ENCODE assay signal across 15 cellular contexts in the genomic region with DNA sequence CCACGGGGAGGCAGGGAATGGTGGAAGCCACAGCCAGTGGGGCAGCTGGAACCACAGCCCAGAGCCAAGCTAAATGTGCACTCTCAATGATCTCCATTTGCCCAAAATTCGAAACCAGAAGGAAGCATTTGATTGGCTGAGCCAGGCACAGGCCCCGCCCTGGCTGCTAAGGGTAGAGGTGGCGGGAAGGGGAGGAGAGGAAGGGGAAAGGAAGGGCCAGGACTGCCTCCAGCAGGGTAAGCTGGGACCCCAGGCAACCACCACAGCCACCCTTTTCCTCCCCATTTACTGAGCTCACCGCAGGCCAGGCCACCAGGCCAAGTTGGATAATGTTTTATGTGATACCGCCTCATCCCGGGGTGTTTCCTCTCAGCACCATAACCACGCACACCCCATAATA.
DNase-seq lines count a peak whose midpoint lies in the region; ATAC-seq, FAIRE-seq and TF ChIP-seq lines count a peak whose summit lies in the region.
"Had no signal": no experiment of that assay in that cellular context is flagged by ENCODE, and none has a peak within 500 bp of the region (broad histone marks: within the 10 kb centered on the region; RNA-seq: fewer than 3 reads in every experiment).

No MANE protein-coding gene starts in this region.

- POLR2A ChIA-PET in K562 (lab: Yijun Ruan, JAX): interaction anchor here (0.6 to 0.7 kb wide), 3 partner anchors 22 to 830 kb away, joined by 3 to 4 read pairs (median 3); no protein-coding TSS in a partner anchor

- H3K79me2 ChIP-seq in K562 (ENCODE audit: control insufficient read depth, insufficient read depth, low read length): no peaks in the 10 kb centered on the region

- H3K27me3 ChIP-seq in right atrium auricular region: no peaks in the 10 kb centered on the region
- H3K27me3 ChIP-seq in K562 (ENCODE audit: control insufficient read depth in 2 of 2, insufficient read depth in 2 of 2, low read length in 2 of 2): peaks cover 50 to 74% of the 10 kb centered on the region in 2 experiments

- FAIRE-seq in K562 (lab: Jason Lieb, UNC): no peak

- DNase-seq in Right ventricle myocardium superior (peak; percentile 24), right atrium auricular region (ENCODE audit: low spot score) (no peak), NB4 (ENCODE audit: low read depth) (peak; percentile 26), K562 (ENCODE audit: extremely low read depth in 1 of 4, low spot score in 3 of 4) (peak in 3 of 4 experiments; percentile 18 to 62 (median 32)), NCI-H510A (lab: John Stamatoyannopoulos, UW) (no peak), SIG-M5 (lab: John Stamatoyannopoulos, UW) (no peak)
- DNase-seq: Calu3, endodermal cell, head of caudate nucleus, left ventricle myocardium superior, NCI-H2171 treated with DMSO at 0.1 percent for 48 hours, NCI-H748 treated with DMSO at 0.1 percent for 48 hours, WERI-Rb-1 had no signal

- TF ChIP-seq RAD21 in K562 (CRISPR knock-in tag; conservative IDR thresholded peaks at IDR 0.05 in 1 of 2, IDR thresholded peaks at IDR 0.05 in 1 of 2): no peak

- CTCF ChIA-PET in K562 (lab: Yijun Ruan, JAX; ENCODE audit: low intra/inter-chr PET ratio): no interaction called here

- TF ChIP-seq POLR2A in NB4 (IDR thresholded peaks at IDR 0.05; ENCODE audit: extremely low read depth, insufficient read length) (no peak), K562 (conservative IDR thresholded peaks at IDR 0.05) (no peak)

- peak overlapping the region; percentile 9; the same call in 1 of the 2 replicates for H3K4me2 ChIP-seq in K562 (ENCODE audit: insufficient read depth, low read length)

- TF ChIP-seq CTCF in right atrium auricular region (IDR thresholded peaks at IDR 0.05): no peak
- no peak for TF ChIP-seq CTCF in NB4 (IDR thresholded peaks at IDR 0.05; ENCODE audit: low read depth, low read length)
- no peak for TF ChIP-seq CTCF in K562 (IDR thresholded peaks at IDR 0.05 in 2 of 3, conservative IDR thresholded peaks at IDR 0.05 in 1 of 3; ENCODE audit: insufficient read depth in 2 of 3, low read depth in 1 of 3, low read length in 3 of 3)

- ATAC-seq in Right ventricle myocardium superior (ENCODE audit: poor library complexity): no peak
- peak; percentile 20; the same call in 2 of the 3 replicates for ATAC-seq in K562
- ATAC-seq in HG02642 (IDR thresholded peaks at IDR 0.05; ENCODE audit: poor library complexity, unreplicated experiment): no peak

- TF ChIP-seq EP300 in K562 (IDR thresholded peaks at IDR 0.05; ENCODE audit: low read length): no peak

- H2AFZ ChIP-seq in K562 (ENCODE audit: low read depth, low read length): peak overlapping the region; percentile 14; the same call in 1 of the 2 replicates

- no TSS peak for BruUV-seq in K562 (replicated peaks; lab: Mats Ljungman, UMichigan)

- no peaks in the 10 kb centered on the region for H3K9me3 ChIP-seq in right atrium auricular region
- H3K9me3 ChIP-seq in K562 (replicated peaks; ENCODE audit: control insufficient read depth, insufficient read depth, low read depth, low read length): no peaks in the 10 kb centered on the region
- H3K9me3 ChIP-seq: neutrophil had no signal

- H3K4me3 ChIP-seq in right atrium auricular region: no peak overlapping the region
- H3K4me3 ChIP-seq in NB4 (ENCODE audit: low read depth, low read length): no peak overlapping the region
- no peak overlapping the region for H3K4me3 ChIP-seq in K562

- H3K9me1 ChIP-seq in K562 (ENCODE audit: control insufficient read depth, insufficient read depth, low read length): no peaks in the 10 kb centered on the region

- no peaks in the 10 kb centered on the region for H3K36me3 ChIP-seq in right atrium auricular region
- H3K36me3 ChIP-seq in K562 (ENCODE audit: control insufficient read depth, insufficient read depth, low read length): no peaks in the 10 kb centered on the region
- H3K36me3 ChIP-seq: neutrophil, WERI-Rb-1 had no signal

- no peak overlapping the region for H3K9ac ChIP-seq in K562 (ENCODE audit: insufficient read depth in 1 of 2, low read depth in 2 of 2, low read length in 2 of 2)

- H3K4me1 ChIP-seq in right atrium auricular region (no peaks in the 10 kb centered on the region), K562 (replicated peaks in 1 of 2; ENCODE audit: control insufficient read depth in 2 of 2, insufficient read depth in 2 of 2, low read length in 2 of 2) (peaks cover 10 to 25% of the 10 kb centered on the region in 2 experiments)

- intact Hi-C loops in Right ventricle myocardium superior (cut with DNase I): no loop called here
- intact Hi-C loops in K562 (cut with micrococcal nuclease): no loop called here

- H3K27ac ChIP-seq in right atrium auricular region (peak overlapping the region in 1 of 2 donors; percentile 16), K562 (ENCODE audit: extremely low read depth, low read depth, low read length) (no peak overlapping the region)
- H3K27ac ChIP-seq: neutrophil, WERI-Rb-1 had no signal

- in situ Hi-C loops in K562 (cut with MboI): no loop called here

- WGBS in K562 (ENCODE audit: insufficient coverage, low coverage, missing lambda C conversion rate): 44% methylated on average over 8 of the region's 8 CpGs

- H4K20me1 ChIP-seq in K562 (replicated peaks; ENCODE audit: control insufficient read depth, insufficient read depth, low read length): peaks cover 4% of the 10 kb centered on the region; the same call in 1 of the 2 replicates

TF ChIP-seq in K562, 482 proteins besides CTCF, POLR2A, EP300 and RAD21:
- peak; percentile 40 for TF ChIP-seq KDM5B (IDR thresholded peaks at IDR 0.05; ENCODE audit: insufficient replicate concordance, low read depth, low read length)
- no peak for TF ChIP-seq PYGO2 (tag; IDR thresholded peaks at IDR 0.05)
TF ChIP-seq in K562: peak in this region for 1.

Comparison
In these comparisons a context has a peak if more than half of its experiments do, and no peak if none do; other contexts are left out.
1. DNase-seq: peak in Right ventricle myocardium superior (single experiment), NB4 (single experiment) and K562 (3 of 4); none in right atrium auricular region (single experiment), NCI-H510A (single experiment) and SIG-M5 (single experiment).